ENCODE assay signal across 1 cellular context in genomic region chr20:36086767-36087166, GRCh38.
TF ChIP-seq lines count a peak whose summit lies in the region.

No MANE protein-coding gene starts in this region.

TF ChIP-seq in K562, 482 proteins besides CTCF, POLR2A, EP300 and RAD21 (continued from another document and continues in another):
- TF ChIP-seq DEAF1 (CRISPR knock-in tag; IDR thresholded peaks at IDR 0.05) (0 out of 2 replicates have a peak, but pooled peaks have one; percentile 4), ZBTB11 (CRISPR knock-in tag; IDR thresholded peaks at IDR 0.05) (peak in 1 of 3 experiments; percentile 6; a peak in 1 of 6 replicates), HNRNPK (IDR thresholded peaks at IDR 0.05; ENCODE audit: low read depth, low read length, poor library complexity, severe bottlenecking) (no peak), MCM2 (IDR thresholded peaks at IDR 0.05; ENCODE audit: low read depth) (no peak), STAT6 (CRISPR knock-in tag; IDR thresholded peaks at IDR 0.05) (no peak), ZNF143 (CRISPR knock-in tag; IDR thresholded peaks at IDR 0.05) (no peak), GTF3C2 (IDR thresholded peaks at IDR 0.05; ENCODE audit: borderline replicate concordance, extremely low read depth, insufficient read length) (no peak), ARNT (IDR thresholded peaks at IDR 0.05) (no peak), CTCFL (IDR thresholded peaks at IDR 0.05; ENCODE audit: borderline replicate concordance, insufficient read depth, low read depth, low read length, poor library complexity, severe bottlenecking) (no peak), CBX3 (IDR thresholded peaks at IDR 0.05; ENCODE audit: borderline replicate concordance in 1 of 2, low read length in 2 of 2) (no peak), ARID2 (IDR thresholded peaks at IDR 0.05) (no peak), POLR2H (tag; IDR thresholded peaks at IDR 0.05; ENCODE audit: low read depth) (no peak), ID3 (CRISPR knock-in tag; IDR thresholded peaks at IDR 0.05) (no peak), ID3 (tag; IDR thresholded peaks at IDR 0.05) (peak; percentile 80), TCFL5 (CRISPR knock-in tag; conservative IDR thresholded peaks at IDR 0.05) (no peak), ZNF395 (CRISPR knock-in tag; IDR thresholded peaks at IDR 0.05) (no peak), JUND (IDR thresholded peaks at IDR 0.05; ENCODE audit: borderline replicate concordance, low read depth, low read length) (no peak; the same call in 1 of the 2 replicates), JUND (tag; IDR thresholded peaks at IDR 0.05; ENCODE audit: borderline replicate concordance, low read depth, low read length) (peak; percentile 66; the same call in 1 of the 3 replicates), ARID1B (IDR thresholded peaks at IDR 0.05) (0 out of 2 replicates have a peak, but pooled peaks have one; percentile 11), FIP1L1 (IDR thresholded peaks at IDR 0.05; ENCODE audit: low read depth, low read length, poor library complexity, severe bottlenecking) (no peak), RNF2 (IDR thresholded peaks at IDR 0.05) (no peak), NCOR1 (IDR thresholded peaks at IDR 0.05) (peak; percentile 43; the same call in 1 of the 2 replicates), FOXA1 (IDR thresholded peaks at IDR 0.05; ENCODE audit: borderline replicate concordance) (no peak), SFPQ (IDR thresholded peaks at IDR 0.05; ENCODE audit: low read depth, low read length) (no peak), NCOA4 (IDR thresholded peaks at IDR 0.05; ENCODE audit: partially characterized antibody) (no peak), CEBPG (CRISPR knock-in tag; IDR thresholded peaks at IDR 0.05) (no peak), CEBPG (tag; conservative IDR thresholded peaks at IDR 0.05 in 1 of 2, IDR thresholded peaks at IDR 0.05 in 1 of 2) (peak; percentile 0 to 68; a peak in 1 of 4 replicates), PPARD (CRISPR knock-in tag; IDR thresholded peaks at IDR 0.05) (no peak), TGIF2 (CRISPR knock-in tag; IDR thresholded peaks at IDR 0.05) (no peak), KDM4B (IDR thresholded peaks at IDR 0.05; ENCODE audit: borderline replicate concordance in 2 of 2, low read depth in 1 of 2) (no peak), ZNF3 (CRISPR knock-in tag; IDR thresholded peaks at IDR 0.05) (no peak), HMGXB4 (CRISPR knock-in tag; IDR thresholded peaks at IDR 0.05) (no peak), ZNF699 (CRISPR knock-in tag; IDR thresholded peaks at IDR 0.05; ENCODE audit: insufficient replicate concordance) (no peak), SMAD1 (IDR thresholded peaks at IDR 0.05; ENCODE audit: low read depth, low read length, partially characterized antibody) (no peak), DMBX1 (CRISPR knock-in tag; IDR thresholded peaks at IDR 0.05; ENCODE audit: borderline replicate concordance) (no peak), VEZF1 (CRISPR knock-in tag; IDR thresholded peaks at IDR 0.05) (0 out of 2 replicates have a peak, but pooled peaks have one; percentile 23), EWSR1 (IDR thresholded peaks at IDR 0.05; ENCODE audit: borderline replicate concordance, low read depth, partially characterized antibody) (no peak), RB1 (IDR thresholded peaks at IDR 0.05; ENCODE audit: low read depth) (no peak), POLR3A (IDR thresholded peaks at IDR 0.05; ENCODE audit: borderline replicate concordance, extremely low read depth, insufficient read depth, insufficient read length) (no peak)
